In genomic region chr5:176676361-176676824, GRCh38 we compare ENCODE assay signal across 1 cellular context.
TF ChIP-seq lines count a peak whose summit lies in the region.

No MANE protein-coding gene starts in this region.

TF ChIP-seq in K562, 482 proteins besides CTCF, POLR2A, EP300 and RAD21 (continues in another document):
- TF ChIP-seq C11orf30 (IDR thresholded peaks at IDR 0.05; ENCODE audit: low read depth) (peak; percentile 97), ZNF316 (IDR thresholded peaks at IDR 0.05) (peak; percentile 98), JUND (IDR thresholded peaks at IDR 0.05; ENCODE audit: borderline replicate concordance, low read depth, low read length) (peak; percentile 52; the same call in 1 of the 2 replicates), JUND (tag; IDR thresholded peaks at IDR 0.05; ENCODE audit: borderline replicate concordance, low read depth, low read length) (no peak), ZNF347 (CRISPR knock-in tag; IDR thresholded peaks at IDR 0.05; ENCODE audit: low read depth) (no peak), POLR2AphosphoS2 (IDR thresholded peaks at IDR 0.05; ENCODE audit: low read length) (no peak), SMAD2 (IDR thresholded peaks at IDR 0.05; ENCODE audit: low read depth, low read length) (no peak), PKNOX1 (IDR thresholded peaks at IDR 0.05) (peak; percentile 18; the same call in 1 of the 2 replicates), ZNF57 (CRISPR knock-in tag; IDR thresholded peaks at IDR 0.05) (no peak), DPF2 (IDR thresholded peaks at IDR 0.05) (0 out of 2 replicates have a peak, but pooled peaks have one; percentile 6), ATF2 (CRISPR knock-in tag; IDR thresholded peaks at IDR 0.05) (no peak), ZNF449 (CRISPR knock-in tag; IDR thresholded peaks at IDR 0.05) (no peak), MAZ (CRISPR knock-in tag; conservative IDR thresholded peaks at IDR 0.05 in 1 of 2, IDR thresholded peaks at IDR 0.05 in 1 of 2) (no peak), SETDB1 (IDR thresholded peaks at IDR 0.05; ENCODE audit: low read length) (no peak), RAD51 (IDR thresholded peaks at IDR 0.05; ENCODE audit: borderline replicate concordance, low read depth) (no peak), MAFG (tag; conservative IDR thresholded peaks at IDR 0.05) (peak; percentile 96), SIX5 (IDR thresholded peaks at IDR 0.05; ENCODE audit: borderline replicate concordance in 1 of 2, insufficient read depth in 1 of 2, low read depth in 1 of 2, low read length in 2 of 2) (no peak), ZNF3 (CRISPR knock-in tag; IDR thresholded peaks at IDR 0.05) (no peak), PTRF (tag; IDR thresholded peaks at IDR 0.05) (no peak), FOS (IDR thresholded peaks at IDR 0.05; ENCODE audit: extremely low read depth, insufficient read length) (no peak), MCM5 (IDR thresholded peaks at IDR 0.05; ENCODE audit: low read depth) (no peak), KAT7 (CRISPR knock-in tag; IDR thresholded peaks at IDR 0.05; ENCODE audit: borderline replicate concordance) (no peak), ZNF589 (CRISPR knock-in tag; IDR thresholded peaks at IDR 0.05; ENCODE audit: low read depth) (no peak), IFI16 (CRISPR knock-in tag; IDR thresholded peaks at IDR 0.05) (no peak), NCOA2 (IDR thresholded peaks at IDR 0.05; ENCODE audit: partially characterized antibody in 2 of 2) (no peak), BACH1 (tag; IDR thresholded peaks at IDR 0.05) (peak; percentile 59; the same call in 1 of the 2 replicates), MAX (CRISPR knock-in tag; IDR thresholded peaks at IDR 0.05) (0 out of 2 replicates have a peak, but pooled peaks have one; percentile 2), SMARCA4 (IDR thresholded peaks at IDR 0.05) (peak; percentile 51; the same call in 1 of the 2 replicates), TAF15 (IDR thresholded peaks at IDR 0.05; ENCODE audit: low read depth, low read length) (no peak), MEIS2 (IDR thresholded peaks at IDR 0.05; ENCODE audit: partially characterized antibody) (peak; percentile 22), HDAC2 (IDR thresholded peaks at IDR 0.05) (0 out of 2 replicates have a peak, but pooled peaks have one; percentile 12), HNRNPL (IDR thresholded peaks at IDR 0.05; ENCODE audit: low read depth, low read length) (no peak), PRDM10 (IDR thresholded peaks at IDR 0.05; ENCODE audit: partially characterized antibody) (peak; percentile 56), SAFB2 (IDR thresholded peaks at IDR 0.05; ENCODE audit: borderline replicate concordance, low read depth, low read length, severe bottlenecking) (no peak), SPI1 (IDR thresholded peaks at IDR 0.05; ENCODE audit: borderline replicate concordance, low read depth, low read length) (peak; percentile 10; the same call in 1 of the 2 replicates), SIN3A (IDR thresholded peaks at IDR 0.05; ENCODE audit: borderline replicate concordance in 2 of 2, control insufficient read depth in 1 of 2, low read depth in 2 of 2, low read length in 2 of 2) (no peak), SMARCE1 (IDR thresholded peaks at IDR 0.05) (peak; percentile 15; the same call in 1 of the 2 replicates), MAFK (IDR thresholded peaks at IDR 0.05; ENCODE audit: low read length) (peak; percentile 87), ZNF174 (CRISPR knock-in tag; IDR thresholded peaks at IDR 0.05) (no peak), CCNT2 (IDR thresholded peaks at IDR 0.05; ENCODE audit: borderline replicate concordance, extremely low read depth, insufficient read length, low read depth, low read length) (no peak), ARID3B (CRISPR knock-in tag; IDR thresholded peaks at IDR 0.05; ENCODE audit: borderline replicate concordance) (no peak), ZNF224 (CRISPR knock-in tag; IDR thresholded peaks at IDR 0.05) (no peak), BCL6 (CRISPR knock-in tag; IDR thresholded peaks at IDR 0.05) (no peak), NFE2 (IDR thresholded peaks at IDR 0.05; ENCODE audit: low read depth) (peak; percentile 96), MAFF (IDR thresholded peaks at IDR 0.05; ENCODE audit: low read length) (peak; percentile 87), JUN (IDR thresholded peaks at IDR 0.05; ENCODE audit: borderline replicate concordance, low read depth, low read length) (0 out of 2 replicates have a peak, but pooled peaks have one; percentile 4), JUN (CRISPR knock-in tag; IDR thresholded peaks at IDR 0.05; ENCODE audit: borderline replicate concordance) (no peak), NFE2L1 (tag; IDR thresholded peaks at IDR 0.05; ENCODE audit: borderline replicate concordance, low read depth) (peak; percentile 81), FOSL1 (tag; conservative IDR thresholded peaks at IDR 0.05) (0 out of 2 replicates have a peak, but pooled peaks have one; percentile 60), PML (IDR thresholded peaks at IDR 0.05; ENCODE audit: low read length) (no peak), NCOR1 (IDR thresholded peaks at IDR 0.05) (no peak), NFIC (IDR thresholded peaks at IDR 0.05) (0 out of 2 replicates have a peak, but pooled peaks have one; percentile 5), SMARCA5 (IDR thresholded peaks at IDR 0.05) (no peak), XRCC4 (IDR thresholded peaks at IDR 0.05; ENCODE audit: extremely low read depth, insufficient read depth, insufficient read length) (no peak), ZNF592 (IDR thresholded peaks at IDR 0.05) (peak; percentile 26), CHD2 (IDR thresholded peaks at IDR 0.05; ENCODE audit: low read depth, low read length) (no peak), GMEB1 (CRISPR knock-in tag; IDR thresholded peaks at IDR 0.05) (no peak), CGGBP1 (CRISPR knock-in tag; IDR thresholded peaks at IDR 0.05) (no peak), ZBTB7A (IDR thresholded peaks at IDR 0.05; ENCODE audit: borderline replicate concordance, control insufficient read depth, low read depth, low read length) (peak; percentile 59; the same call in 1 of the 2 replicates)
